Comparison of ENCODE assay signal across 15 cellular contexts in genomic region chr9:13443380-13444271, GRCh38.
DNase-seq lines count a peak whose midpoint lies in the region; ATAC-seq and TF ChIP-seq lines count a peak whose summit lies in the region.
"Had no signal": no experiment of that assay in that cellular context is flagged by ENCODE, and none has a peak within 500 bp of the region (broad histone marks: within the 10 kb centered on the region; RNA-seq: fewer than 3 reads in every experiment).

No MANE protein-coding gene starts in this region.

- H3K36me3 ChIP-seq in GM23248 (ENCODE audit: low read depth), result no peaks in the 10 kb centered on the region
- H3K36me3 ChIP-seq in psoas muscle (ENCODE audit: insufficient read depth in 1 of 2, low read depth in 1 of 2), result no peaks in the 10 kb centered on the region

- H3K27me3 ChIP-seq in GM23248 (replicated peaks; ENCODE audit: insufficient read depth) (peaks cover 91% of the 10 kb centered on the region), psoas muscle (ENCODE audit: insufficient read depth in 3 of 3, low read length in 2 of 3) (no peaks in the 10 kb centered on the region)

- intact Hi-C loops in psoas muscle (cut with DNase I), result loop anchor here in 1 of 2 donors (10.0 kb wide), 1 partner anchor 111 kb away; no protein-coding TSS in a partner anchor

- H3K27ac ChIP-seq in GM23248 (no peak overlapping the region), psoas muscle (peak overlapping the region; percentile 34)

- no peaks in the 10 kb centered on the region for H4K20me1 ChIP-seq in GM23248 (ENCODE audit: insufficient read depth)

- H3K9me3 ChIP-seq in GM23248 (ENCODE audit: low read depth) (no peaks in the 10 kb centered on the region), psoas muscle (no peaks in the 10 kb centered on the region)
- H3K9me3 ChIP-seq: mucosa of descending colon had no signal

- H3K79me2 ChIP-seq in GM23248 (ENCODE audit: insufficient read depth), result no peaks in the 10 kb centered on the region

- no peaks in the 10 kb centered on the region for H3F3A ChIP-seq in GM23248 (ENCODE audit: insufficient read depth)

- H3K9me3 Mint-ChIP-seq in endothelial cell (ENCODE audit: unreplicated experiment), result no peaks in the 10 kb centered on the region

- no peak overlapping the region for H3K4me3 ChIP-seq in GM23248
- peak overlapping the region; percentile 3 for H3K4me3 ChIP-seq in fibroblast of the aortic adventitia (ENCODE audit: low read depth, low read length)
- H3K4me3 ChIP-seq in psoas muscle, result peak overlapping the region; percentile 58
- H3K4me3 ChIP-seq: mucosa of descending colon had no signal

- no peaks in the 10 kb centered on the region for H3K4me1 ChIP-seq in GM23248 (ENCODE audit: insufficient read depth)
- H3K4me1 ChIP-seq in psoas muscle, result peaks cover 29% of the 10 kb centered on the region

- H3K36me3 Mint-ChIP-seq in endothelial cell (ENCODE audit: low read depth, unreplicated experiment), result no peaks in the 10 kb centered on the region
- H3K36me3 Mint-ChIP-seq: IgD-negative memory B cell had no signal

- no peak overlapping the region for H3K4me3 Mint-ChIP-seq in endothelial cell (ENCODE audit: unreplicated experiment)
- H3K4me3 Mint-ChIP-seq: B cell, IgD-negative memory B cell had no signal

- H3K9me2 ChIP-seq in GM23248 (ENCODE audit: insufficient read depth), result no peaks in the 10 kb centered on the region

- H3K27me3 Mint-ChIP-seq in endothelial cell (ENCODE audit: unreplicated experiment), result no peaks in the 10 kb centered on the region
- H3K27me3 Mint-ChIP-seq: B cell, IgD-negative memory B cell had no signal

- H2AFZ ChIP-seq in GM23248, result no peak overlapping the region

- in situ Hi-C loops in GM23248 (cut with MboI), result loop anchor here (10.0 kb wide), 1 partner anchor 991 kb away; no protein-coding TSS in a partner anchor

- TF ChIP-seq CTCF in fibroblast of the aortic adventitia (IDR thresholded peaks at IDR 0.05; ENCODE audit: insufficient read depth, low read length) (no peak), psoas muscle (IDR thresholded peaks at IDR 0.05) (no peak), endothelial cell (IDR thresholded peaks at IDR 0.05; ENCODE audit: unreplicated experiment) (no peak)

- WGBS in GM23248 (ENCODE audit: low coverage in 1 of 2, low lambda C conversion rate in 2 of 2, missing lambda C conversion rate in 2 of 2), 2 experiments, result 5 to 9% methylated on average over 18 of the region's 18 CpGs
- 20 to 34% (median 21%) methylated on average over 18 of the region's 18 CpGs for WGBS in psoas muscle, 3 donors

- no peak overlapping the region for H3K9ac ChIP-seq in GM23248

- no peak overlapping the region for H3K27ac Mint-ChIP-seq in endothelial cell (ENCODE audit: unreplicated experiment)
- H3K27ac Mint-ChIP-seq: B cell, IgD-negative memory B cell had no signal

- peak; percentile 41 to 68 (median 55) for ATAC-seq in psoas muscle
- ATAC-seq in GM18858 (IDR thresholded peaks at IDR 0.05; ENCODE audit: unreplicated experiment), result no peak
- ATAC-seq: mucosa of descending colon had no signal

- DNase-seq in GM23248 (peak; percentile 24), NCI-H748 treated with DMSO at 0.1 percent for 48 hours (lab: John Stamatoyannopoulos, UW) (peak; percentile 89), fibroblast of the aortic adventitia (ENCODE audit: low read depth) (peak; percentile 34), psoas muscle (peak in 1 of 2 donors; percentile 32), activated gamma-delta T cell treated with Interleukin-2 at 50 U/mL for 16 hours (no peak), endothelial cell (ENCODE audit: low spot score) (no peak), amniotic stem cell (lab: John Stamatoyannopoulos, UW) (no peak)
- DNase-seq: activated CD4-positive, CD25-positive, alpha-beta regulatory T cell treated with anti-CD3 and anti-CD28 coated beads, Interleukin-2, amount 50 U/mL, for 72 hours; GDM1; GOT3; mucosa of descending colon; NCI-H510A treated with DMSO at 0.1 percent for 48 hours had no signal

- peaks cover 41% of the 10 kb centered on the region for H3K4me1 Mint-ChIP-seq in endothelial cell (ENCODE audit: unreplicated experiment)
- H3K4me1 Mint-ChIP-seq: B cell, IgD-negative memory B cell had no signal

- H3K4me2 ChIP-seq in GM23248 (ENCODE audit: unreplicated experiment), result no peak overlapping the region

Comparison
In these comparisons a context has a peak if more than half of its experiments do, and no peak if none do; other contexts are left out.
1. DNase-seq: peak in GM23248 (single experiment), NCI-H748 treated with DMSO at 0.1 percent for 48 hours (single experiment) and fibroblast of the aortic adventitia (single experiment); none in activated gamma-delta T cell treated with Interleukin-2 at 50 U/mL for 16 hours (single experiment), endothelial cell (single experiment) and amniotic stem cell (single experiment).